In genomic region chr15:99409097-99409473, GRCh38 we compare ENCODE assay signal across 8 cellular contexts.
DNase-seq lines count a peak whose midpoint lies in the region; ATAC-seq, FAIRE-seq and TF ChIP-seq lines count a peak whose summit lies in the region.

No MANE protein-coding gene starts in this region.

- TF ChIP-seq CTCF in PC-3 (conservative IDR thresholded peaks at IDR 0.05; ENCODE audit: low read depth, low read length) (peak; percentile 68), vagina (IDR thresholded peaks at IDR 0.05) (peak in 1 of 3 experiments; percentile 40)

- H4K8ac ChIP-seq in mesenchymal stem cell (ENCODE audit: low read length), result no peak overlapping the region

- no peaks in the 10 kb centered on the region for H3K4me1 ChIP-seq in CD4-positive, CD25-positive, alpha-beta regulatory T cell (ENCODE audit: control insufficient read depth, insufficient read depth, low read length, poor library complexity, severe bottlenecking)
- H3K4me1 ChIP-seq in PC-3 (ENCODE audit: insufficient read depth, low read length) (peaks cover 8% of the 10 kb centered on the region; the same call in 1 of the 2 replicates), mesenchymal stem cell (ENCODE audit: control insufficient read depth, insufficient read depth, low read depth, low read length) (peaks cover 12% of the 10 kb centered on the region), vagina (peaks cover 22% of the 10 kb centered on the region)

- H3K18ac ChIP-seq in mesenchymal stem cell (ENCODE audit: low read depth in 1 of 2, low read length in 2 of 2), result peak overlapping the region in 1 of 2 experiments; percentile 18

- no peak overlapping the region for H3K4me3 Mint-ChIP-seq in CD4-positive, CD25-positive, alpha-beta regulatory T cell

- no peak overlapping the region for H2BK5ac ChIP-seq in mesenchymal stem cell (ENCODE audit: low read depth, low read length, poor library complexity, severe bottlenecking)

- H3K27ac ChIP-seq in CD4-positive, CD25-positive, alpha-beta regulatory T cell (ENCODE audit: insufficient read depth, low read length, poor library complexity, severe bottlenecking), result no peak overlapping the region
- H3K27ac ChIP-seq in PC-3 (ENCODE audit: low read length) (no peak overlapping the region), mesenchymal stem cell (ENCODE audit: low read length, poor library complexity, severe bottlenecking) (no peak overlapping the region), vagina (peak overlapping the region; percentile 42)

- H2BK15ac ChIP-seq in mesenchymal stem cell (ENCODE audit: low read depth, poor library complexity, severe bottlenecking), result no peak overlapping the region

- H2BK120ac ChIP-seq in mesenchymal stem cell (ENCODE audit: low read depth, low read length), result no peak overlapping the region

- peaks cover 0 to 21% (median 0%) of the 10 kb centered on the region in 4 donors for H3K4me1 Mint-ChIP-seq in CD4-positive, CD25-positive, alpha-beta regulatory T cell

- DNase-seq in CD4-positive, CD25-positive, alpha-beta regulatory T cell, result peak in 1 of 3 donors; percentile 71
- peak; percentile 42 for DNase-seq in GM19239 (ENCODE audit: insufficient read length, low spot score)
- peak; percentile 70 for DNase-seq in PC-3
- DNase-seq in dermis microvascular lymphatic vessel endothelial cell (ENCODE audit: low read depth in 2 of 2), result peak; percentile 29 to 76
- peak; percentile 68 for DNase-seq in mesenchymal stem cell
- DNase-seq in vagina (ENCODE audit: extremely low spot score in 2 of 2), result peak in 1 of 2 donors; percentile 86
- no peak for DNase-seq in NCI-H1105 (lab: John Stamatoyannopoulos, UW)

- no peak overlapping the region for H4K91ac ChIP-seq in mesenchymal stem cell (ENCODE audit: low read length)

- H2AFZ ChIP-seq in PC-3 (ENCODE audit: low read length), result peak overlapping the region; percentile 57; the same call in 1 of the 2 replicates
- H2AFZ ChIP-seq in mesenchymal stem cell (ENCODE audit: low read depth, low read length), result no peak overlapping the region

- FAIRE-seq in GM19239 (lab: Jason Lieb, UNC), result no peak

- peak overlapping the region in 2 of 3 donors; percentile 17 to 55 for H3K27ac Mint-ChIP-seq in CD4-positive, CD25-positive, alpha-beta regulatory T cell

- H4K20me1 ChIP-seq in PC-3 (ENCODE audit: low read length), result no peaks in the 10 kb centered on the region

- H3K14ac ChIP-seq in mesenchymal stem cell (ENCODE audit: low read length in 2 of 2), result peak overlapping the region in 1 of 2 experiments; percentile 2

- H3K27me3 ChIP-seq in CD4-positive, CD25-positive, alpha-beta regulatory T cell (ENCODE audit: control insufficient read depth, insufficient read depth, low read length), result no peaks in the 10 kb centered on the region
- H3K27me3 ChIP-seq in PC-3 (ENCODE audit: low read length), result no peaks in the 10 kb centered on the region
- no peaks in the 10 kb centered on the region for H3K27me3 ChIP-seq in mesenchymal stem cell (ENCODE audit: control insufficient read depth in 1 of 2, insufficient read depth in 1 of 2, low read length in 2 of 2)
- H3K27me3 ChIP-seq in vagina, result no peaks in the 10 kb centered on the region

- no peaks in the 10 kb centered on the region for H3K36me3 Mint-ChIP-seq in CD4-positive, CD25-positive, alpha-beta regulatory T cell

- no TSS peak for BruUV-seq in PC-3 (replicated peaks; lab: Mats Ljungman, UMichigan)

- no peaks in the 10 kb centered on the region for H3K79me2 ChIP-seq in PC-3 (ENCODE audit: low read length)

- no peaks in the 10 kb centered on the region for H3K9me3 ChIP-seq in CD4-positive, CD25-positive, alpha-beta regulatory T cell (ENCODE audit: control insufficient read depth in 2 of 2, low read length in 2 of 2)
- H3K9me3 ChIP-seq in PC-3 (ENCODE audit: low read length) (no peaks in the 10 kb centered on the region), mesenchymal stem cell (ENCODE audit: control insufficient read depth, low read length) (no peaks in the 10 kb centered on the region), vagina (no peaks in the 10 kb centered on the region)

- H2AK5ac ChIP-seq in mesenchymal stem cell (ENCODE audit: low read length, severe bottlenecking), result no peak overlapping the region

- H3K4ac ChIP-seq in mesenchymal stem cell (ENCODE audit: low read depth in 1 of 2, low read length in 2 of 2), result no peak overlapping the region

- H3K23ac ChIP-seq in mesenchymal stem cell (ENCODE audit: low read length in 2 of 2), result no peak overlapping the region

- CTCF ChIA-PET in PC-3 (lab: Charles Lee), result interaction anchor here (0.5 to 1.1 kb wide), 4 partner anchors 122 to 324 kb away, joined by 4 to 18 read pairs (median 5); partner anchors contain the start of gene LYSMD4

- H3K27me3 Mint-ChIP-seq in CD4-positive, CD25-positive, alpha-beta regulatory T cell, result peaks cover 6% of the 10 kb centered on the region

- H3K36me3 ChIP-seq in CD4-positive, CD25-positive, alpha-beta regulatory T cell (ENCODE audit: control insufficient read depth, insufficient read depth, low read length), result no peaks in the 10 kb centered on the region
- H3K36me3 ChIP-seq in PC-3 (ENCODE audit: low read depth, low read length) (no peaks in the 10 kb centered on the region), mesenchymal stem cell (ENCODE audit: control insufficient read depth in 1 of 2, insufficient read depth in 2 of 2, low read depth in 1 of 2, low read length in 2 of 2) (no peaks in the 10 kb centered on the region), vagina (no peaks in the 10 kb centered on the region)

- POLR2A ChIA-PET in PC-3 (lab: Charles Lee; ENCODE audit: unreplicated experiment), result no interaction called here

- no peak overlapping the region for H3K9ac ChIP-seq in PC-3 (ENCODE audit: low read length)
- H3K9ac ChIP-seq in mesenchymal stem cell (ENCODE audit: low read length), result peak overlapping the region; percentile 16

- H2BK12ac ChIP-seq in mesenchymal stem cell (ENCODE audit: low read length in 2 of 2), result no peak overlapping the region

- no peaks in the 10 kb centered on the region for H3F3A ChIP-seq in PC-3 (ENCODE audit: low read length, unreplicated experiment)

- WGBS in mesenchymal stem cell, result 37% methylated on average over 10 of the region's 10 CpGs

- no peaks in the 10 kb centered on the region for H3K9me2 ChIP-seq in PC-3 (replicated peaks; ENCODE audit: low read length)

- no peaks in the 10 kb centered on the region for H3K79me1 ChIP-seq in mesenchymal stem cell (replicated peaks; ENCODE audit: low read length, poor library complexity, severe bottlenecking)

- H3K4me2 ChIP-seq in PC-3 (ENCODE audit: low read length), result no peak overlapping the region
- H3K4me2 ChIP-seq in mesenchymal stem cell (ENCODE audit: low read length, poor library complexity, severe bottlenecking), result no peak overlapping the region

- peak; percentile 42 to 71 for ATAC-seq in CD4-positive, CD25-positive, alpha-beta regulatory T cell (ENCODE audit: low read depth in 2 of 2)
- peak; percentile 99 for ATAC-seq in PC-3
- ATAC-seq in GM21526 (IDR thresholded peaks at IDR 0.05; ENCODE audit: low FRiP score, unreplicated experiment), result no peak

- no peak overlapping the region for H3K4me3 ChIP-seq in CD4-positive, CD25-positive, alpha-beta regulatory T cell (ENCODE audit: low read depth, low read length)
- H3K4me3 ChIP-seq in PC-3 (ENCODE audit: low read length) (no peak overlapping the region), mesenchymal stem cell (ENCODE audit: insufficient read depth in 1 of 2, low read depth in 1 of 2, low read length in 2 of 2) (peak overlapping the region in 1 of 2 experiments; percentile 34), vagina (no peak overlapping the region)

- no peak for TF ChIP-seq POLR2A in vagina (IDR thresholded peaks at IDR 0.05)

- intact Hi-C loops in PC-3 (cut with micrococcal nuclease), result loop anchor here (1.0 kb wide), 1 partner anchor 295 kb away; no protein-coding TSS in a partner anchor
- intact Hi-C loops in vagina (cut with DNase I), result no loop called here

- H3K9me3 Mint-ChIP-seq in CD4-positive, CD25-positive, alpha-beta regulatory T cell, result no peaks in the 10 kb centered on the region
